ENCODE assay signal across 8 cellular contexts in genomic region chr6:42452171-42453026, GRCh38. TPM values are rescaled to one million over a fixed set of nuclear protein-coding genes. Genes with fewer than 3 reads are reported as not detected.
DNase-seq lines count a peak whose midpoint lies in the region; ATAC-seq and TF ChIP-seq lines count a peak whose summit lies in the region.

No MANE protein-coding gene starts in this region.

- ATAC-seq in GM21619 (IDR thresholded peaks at IDR 0.05; ENCODE audit: unreplicated experiment) = peak; percentile 29
- ATAC-seq in heart right ventricle = peak; percentile 37 to 85 (median 53)
- ATAC-seq in GM18870 (IDR thresholded peaks at IDR 0.05; ENCODE audit: unreplicated experiment) = no peak

- H3K9me3 ChIP-seq in heart right ventricle = no peaks in the 10 kb centered on the region

- intact Hi-C loops in heart right ventricle (cut with DNase I) (loop anchor here in 7 of 10 donors (2.0 to 10.0 kb wide), 10 partner anchors 45 to 238 kb away; partner anchors contain the start of gene MRPS10 (in 1 of the 7)), posterior cingulate gyrus (cut with DNase I) (loop anchor here (5.0 kb wide), 1 partner anchor 80 kb away; no protein-coding TSS in a partner anchor)

- H3K27me3 ChIP-seq in heart right ventricle = no peaks in the 10 kb centered on the region

- TF ChIP-seq CTCF in heart right ventricle (IDR thresholded peaks at IDR 0.05) = no peak

- peak overlapping the region; percentile 61 to 91 (median 80) for H3K4me3 ChIP-seq in heart right ventricle

- WGBS in heart right ventricle, 2 donors = 0% methylated on average over 71 to 77 of the region's 78 CpGs

- no peaks in the 10 kb centered on the region for H3K36me3 ChIP-seq in heart right ventricle

- peaks cover 3 to 46% (median 21%) of the 10 kb centered on the region in 9 donors for H3K4me1 ChIP-seq in heart right ventricle

- peak overlapping the region; percentile 68 to 97 (median 92) for H3K27ac ChIP-seq in heart right ventricle

- DNase-seq in DMS153 (lab: John Stamatoyannopoulos, UW) (peak; percentile 85), M059J (ENCODE audit: low read depth) (peak; percentile 82), SKM-1 (lab: John Stamatoyannopoulos, UW; ENCODE audit: unreplicated experiment) (peak; percentile 73), amniotic stem cell (lab: John Stamatoyannopoulos, UW) (peak; percentile 35), heart right ventricle (peak; percentile 73 to 78), posterior cingulate gyrus (peak; percentile 27 to 91 (median 64))

RNA-seq across cellular contexts. Expression of gene TRERF1, which starts 0.7 kb away (rescaled TPM):
- total RNA-seq in M059J (2014; rRNA removed; shearing (Covaris generic)) = 6.2 and 8.5 TPM in 2 replicates
- 1 to 10 TPM in 8 of 10 donors, under 1 TPM in 2; 0.91 to 2.8 (median 1.6) TPM for total RNA-seq in heart right ventricle
- polyA plus RNA-seq in heart right ventricle = 1 to 10 TPM in 1 of 2 donors, under 1 TPM in 1; 0.75 to 1.7 TPM

Comparison
In these comparisons a context has a peak if more than half of its experiments do, and no peak if none do; other contexts are left out.
1. DNase-seq: peak in every context shown above with its lines; median percentile 85 in DMS153; 82 in M059J; 76 in heart right ventricle; 73 in SKM-1; 64 in posterior cingulate gyrus; 35 in amniotic stem cell.